25 cellular contexts compared by ENCODE assay signal in the genomic region with DNA sequence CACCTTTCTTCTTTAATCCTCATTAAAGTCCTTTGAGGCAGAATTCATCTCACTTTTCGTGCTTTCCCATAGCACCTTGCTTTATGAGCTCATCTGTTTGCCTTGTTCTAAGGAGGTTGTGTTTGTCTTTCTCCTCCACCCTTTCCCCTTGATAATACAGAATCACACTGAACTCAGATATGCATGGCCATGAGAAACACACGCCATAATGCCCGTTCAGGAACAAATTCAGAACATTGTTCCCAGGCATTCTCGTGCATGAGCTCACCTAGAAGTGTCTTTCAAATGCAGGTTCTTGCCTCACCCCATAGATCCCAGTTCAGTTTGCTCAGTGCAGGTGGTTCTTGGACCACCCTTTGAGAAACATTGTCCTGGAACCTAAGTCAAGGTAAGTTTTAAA.
"Had no signal": no experiment of that assay in that cellular context is flagged by ENCODE, and none has a peak within 500 bp of the region (broad histone marks: within the 10 kb centered on the region; RNA-seq: fewer than 3 reads in every experiment).

No MANE protein-coding gene starts in this region.

- H3K4me3 ChIP-seq: cardiac muscle cell, sigmoid colon, thyroid gland, vagina had no signal

- DNase-seq: activated CD4-positive, alpha-beta memory T cell treated with anti-CD3 and anti-CD28 coated beads, Interleukin-2, amount 10 ng/mL, durations not matched to agents 7 days and 5 days; activated CD4-positive, alpha-beta T cell treated with anti-CD3 and anti-CD28 coated beads, Interleukin-2, amount 10 ng/mL, durations not matched to agents 24 days and 14 days; activated CD8-positive, alpha-beta memory T cell treated with anti-CD3 and anti-CD28 coated beads, Interleukin-2, amount 10 ng/mL, durations not matched to agents 7 days and 5 days; activated gamma-delta T cell; activated naive CD4-positive, alpha-beta T cell treated with anti-CD3 and anti-CD28 coated beads, Interleukin-2, amount 50 U/mL, for 16 hours; activated naive CD8-positive, alpha-beta T cell treated with anti-CD3 and anti-CD28 coated beads, Interleukin-2, amount 50 U/mL, for 24 hours; activated T-cell treated with anti-CD3 and anti-CD28 coated beads for 4 hours; effector CD8-positive, alpha-beta T cell; erythroblast; foreskin melanocyte; immature natural killer cell; left ventricle myocardium superior; midbrain; naive B cell; nucleus accumbens; sigmoid colon; stimulated activated CD4-positive, alpha-beta T cell treated with anti-CD3 and anti-CD28 coated beads, Interleukin-2, amount 100 ng/mL, for 48 hours; stimulated activated naive CD8-positive, alpha-beta T cell treated with anti-CD3 and anti-CD28 coated beads, Interleukin-15, Interleukin-2, amounts not matched to agents 100 U/mL and 50 U/mL, for 24 hours; substantia nigra; T-cell; thyroid gland had no signal

- H3K4me1 ChIP-seq: sigmoid colon, thyroid gland, vagina had no signal

- H3K36me3 ChIP-seq: cardiac muscle cell, sigmoid colon, thyroid gland, vagina had no signal

- H3K27me3 ChIP-seq: cardiac muscle cell, sigmoid colon, thyroid gland, vagina had no signal

- H3K27ac ChIP-seq: cardiac muscle cell, sigmoid colon, thyroid gland, vagina, VCaP had no signal

- H3K9me3 ChIP-seq: sigmoid colon, thyroid gland, vagina had no signal

- ATAC-seq: activated CD4-positive, CD25-positive, alpha-beta regulatory T cell treated with anti-CD3 and anti-CD28 coated beads, Interleukin-2, amount 50 U/mL, for 24 hours; activated CD8-positive, alpha-beta memory T cell treated with anti-CD3 and anti-CD28 coated beads, Interleukin-2, amount 10 ng/mL, durations not matched to agents 7 days and 5 days; activated naive CD8-positive, alpha-beta T cell treated with anti-CD3 and anti-CD28 coated beads, Interleukin-2, amount 50 U/mL, for 24 hours; left ventricle myocardium superior; stimulated activated naive CD8-positive, alpha-beta T cell treated with anti-CD3 and anti-CD28 coated beads, Interleukin-15, Interleukin-2, amounts not matched to agents 100 U/mL and 50 U/mL, for 24 hours; T-cell had no signal
